In genomic region chr16:57948027-57948426, GRCh38 we compare ENCODE assay signal across 1 cellular context.
TF ChIP-seq lines count a peak whose summit lies in the region.

No MANE protein-coding gene starts in this region.

TF ChIP-seq in neural cell, 6 proteins besides CTCF, POLR2A, EP300 and RAD21 (continued from another document):
- TF ChIP-seq REST (IDR thresholded peaks at IDR 0.05; ENCODE audit: borderline replicate concordance) (no peak), POLR2AphosphoS5 (IDR thresholded peaks at IDR 0.05) (no peak), MXI1 (conservative IDR thresholded peaks at IDR 0.05; ENCODE audit: poor library complexity, severe bottlenecking) (no peak)
